In genomic region chr3:56818156-56818985, GRCh38 we compare ENCODE assay signal across 15 cellular contexts.
"Had no signal": no experiment of that assay in that cellular context is flagged by ENCODE, and none has a peak within 500 bp of the region (broad histone marks: within the 10 kb centered on the region; RNA-seq: fewer than 3 reads in every experiment).

No MANE protein-coding gene starts in this region.

- H3K27ac ChIP-seq: foreskin keratinocyte, pancreas had no signal

- H3K4me3 Mint-ChIP-seq: activated CD8-positive, alpha-beta memory T cell treated with anti-CD3 and anti-CD28 coated beads, Interleukin-2, amount 10 ng/mL, durations not matched to agents 7 days and 5 days; activated naive CD8-positive, alpha-beta T cell treated with anti-CD3 and anti-CD28 coated beads, Interleukin-2, amount 10 ng/mL, durations not matched to agents 7 days and 5 days had no signal

- H3K27me3 ChIP-seq: foreskin keratinocyte, pancreas had no signal

- ATAC-seq: activated CD8-positive, alpha-beta memory T cell treated with anti-CD3 and anti-CD28 coated beads, Interleukin-2, amount 10 ng/mL, durations not matched to agents 7 days and 5 days; pancreas had no signal

- H3K4me1 ChIP-seq: foreskin keratinocyte had no signal

- H3K27me3 Mint-ChIP-seq: activated CD8-positive, alpha-beta memory T cell treated with anti-CD3 and anti-CD28 coated beads, Interleukin-2, amount 10 ng/mL, durations not matched to agents 7 days and 5 days; activated naive CD8-positive, alpha-beta T cell treated with anti-CD3 and anti-CD28 coated beads, Interleukin-2, amount 10 ng/mL, durations not matched to agents 7 days and 5 days had no signal

- H3K36me3 ChIP-seq: pancreas had no signal

- H3K27ac Mint-ChIP-seq: activated CD8-positive, alpha-beta memory T cell treated with anti-CD3 and anti-CD28 coated beads, Interleukin-2, amount 10 ng/mL, durations not matched to agents 7 days and 5 days; activated naive CD8-positive, alpha-beta T cell treated with anti-CD3 and anti-CD28 coated beads, Interleukin-2, amount 10 ng/mL, durations not matched to agents 7 days and 5 days had no signal

- DNase-seq: activated CD4-positive, CD25-positive, alpha-beta regulatory T cell treated with anti-CD3 and anti-CD28 coated beads, Interleukin-2, amount 50 U/mL, for 72 hours; activated CD8-positive, alpha-beta memory T cell treated with anti-CD3 and anti-CD28 coated beads, Interleukin-2, amount 10 ng/mL, durations not matched to agents 7 days and 5 days; activated gamma-delta T cell; activated naive CD8-positive, alpha-beta T cell treated with anti-CD3 and anti-CD28 coated beads, Interleukin-2, amount 10 ng/mL, durations not matched to agents 7 days and 5 days; activated T-cell treated with anti-CD3 and anti-CD28 coated beads, Interleukin-2, amount 50 U/mL, for 1 hour; anterior cingulate cortex; cerebellar nuclear complex; effector memory CD4-positive, alpha-beta T cell; foreskin keratinocyte; glutamatergic neuron; midbrain; pancreas; stimulated activated CD4-positive, alpha-beta T cell treated with anti-CD3 and anti-CD28 coated beads, Interleukin-12 subunit alpha, Interleukin-12 subunit beta, amount 100 ng/mL, for 4 hours; stimulated activated CD4-positive, alpha-beta T cell treated with anti-CD3 and anti-CD28 coated beads, Interleukin-2, amount 100 ng/mL, for 24 hours; T1000 had no signal

- H3K4me3 ChIP-seq: pancreas had no signal

- H3K9me3 Mint-ChIP-seq: activated naive CD8-positive, alpha-beta T cell treated with anti-CD3 and anti-CD28 coated beads, Interleukin-2, amount 10 ng/mL, durations not matched to agents 7 days and 5 days had no signal

- H3K9me3 ChIP-seq: pancreas had no signal
